ENCODE assay signal across 8 cellular contexts in genomic region chr5:181223041-181223728, GRCh38. TPM values are rescaled to one million over a fixed set of nuclear protein-coding genes. Genes with fewer than 3 reads are reported as not detected.
DNase-seq lines count a peak whose midpoint lies in the region; ATAC-seq and TF ChIP-seq lines count a peak whose summit lies in the region.

Gene TRIM41, plus strand, starts transcription at chr5:181223281. Its CDS starts 719 bp downstream, at chr5:181224000.

- H2BK12ac ChIP-seq in mesenchymal stem cell (ENCODE audit: low read length in 2 of 2): peak within 1 kb of the TSS; percentile 55 to 79

- H3K4me2 ChIP-seq in mesenchymal stem cell (ENCODE audit: low read length, poor library complexity, severe bottlenecking): peak within 1 kb of the TSS; percentile 87

- peaks cover 18% of the 10 kb centered on the region for H3K36me3 Mint-ChIP-seq in activated CD4-positive, alpha-beta T cell treated with anti-CD3 and anti-CD28 coated beads, Interleukin-2, amount 10 ng/mL, durations not matched to agents 24 days and 14 days (ENCODE audit: low read depth)

- no peaks in the 10 kb centered on the region for H3K27me3 ChIP-seq in AG04450 (ENCODE audit: control insufficient read depth, insufficient read depth, low read length)
- no peaks in the 10 kb centered on the region for H3K27me3 ChIP-seq in ectodermal cell (ENCODE audit: control insufficient read depth, insufficient read depth, low read length, poor library complexity, severe bottlenecking)
- no peaks in the 10 kb centered on the region for H3K27me3 ChIP-seq in mesenchymal stem cell (ENCODE audit: control insufficient read depth in 1 of 2, insufficient read depth in 1 of 2, low read length in 2 of 2)

- H3K4me3 ChIP-seq in AG04450 (ENCODE audit: low read depth, low read length): peak within 1 kb of the TSS; percentile 94
- peak within 1 kb of the TSS; percentile 82 for H3K4me3 ChIP-seq in ectodermal cell (ENCODE audit: insufficient read depth, low read depth, low read length)
- peak within 1 kb of the TSS; percentile 83 to 98 for H3K4me3 ChIP-seq in mesenchymal stem cell (ENCODE audit: insufficient read depth in 1 of 2, low read depth in 1 of 2, low read length in 2 of 2)

- peak within 1 kb of the TSS; percentile 98 for H3K4me3 Mint-ChIP-seq in activated CD4-positive, alpha-beta T cell treated with anti-CD3 and anti-CD28 coated beads, Interleukin-2, amount 10 ng/mL, durations not matched to agents 24 days and 14 days

- H3K36me3 ChIP-seq in ectodermal cell (ENCODE audit: control insufficient read depth, insufficient read depth, low read length): peaks cover 3% of the 10 kb centered on the region
- H3K36me3 ChIP-seq in mesenchymal stem cell (ENCODE audit: control insufficient read depth in 1 of 2, insufficient read depth in 2 of 2, low read depth in 1 of 2, low read length in 2 of 2): peaks cover 6 to 23% of the 10 kb centered on the region in 2 experiments

- peak within 1 kb of the TSS in 1 of 2 experiments; percentile 91 for H3K14ac ChIP-seq in mesenchymal stem cell (ENCODE audit: low read length in 2 of 2)

- H3K27ac Mint-ChIP-seq in activated CD4-positive, alpha-beta T cell treated with anti-CD3 and anti-CD28 coated beads, Interleukin-2, amount 10 ng/mL, durations not matched to agents 24 days and 14 days: peak within 1 kb of the TSS; percentile 99

- H3K27me3 Mint-ChIP-seq in activated CD4-positive, alpha-beta T cell treated with anti-CD3 and anti-CD28 coated beads, Interleukin-2, amount 10 ng/mL, durations not matched to agents 24 days and 14 days: peaks cover 5% of the 10 kb centered on the region

- CTCF ChIA-PET in AG04450 (lab: Charles Lee): no interaction called here

- TF ChIP-seq CTCF in AG04450 (IDR thresholded peaks at IDR 0.05; ENCODE audit: low read depth, low read length): no peak; the same call in 1 of the 2 replicates

- no peak within 1 kb of the TSS for H2AK5ac ChIP-seq in mesenchymal stem cell (ENCODE audit: low read length, severe bottlenecking)

- POLR2A ChIA-PET in AG04450 (lab: Yijun Ruan, JAX): interaction anchor here (0.6 to 3.1 kb wide), 15 partner anchors 9 to 362 kb away, joined by 3 to 25 read pairs (median 4); partner anchors contain the start of gene RACK1

- peak within 1 kb of the TSS; percentile 97 to 99 for H3K18ac ChIP-seq in mesenchymal stem cell (ENCODE audit: low read depth in 1 of 2, low read length in 2 of 2)

- peak within 1 kb of the TSS in 1 of 2 experiments; percentile 70 for H3K23ac ChIP-seq in mesenchymal stem cell (ENCODE audit: low read length in 2 of 2)

- peak within 1 kb of the TSS; percentile 89 for H2BK120ac ChIP-seq in mesenchymal stem cell (ENCODE audit: low read depth, low read length)

- H3K79me1 ChIP-seq in mesenchymal stem cell (replicated peaks; ENCODE audit: low read length, poor library complexity, severe bottlenecking): peaks cover 7% of the 10 kb centered on the region

- peaks cover 5% of the 10 kb centered on the region for H3K9me3 Mint-ChIP-seq in activated CD4-positive, alpha-beta T cell treated with anti-CD3 and anti-CD28 coated beads, Interleukin-2, amount 10 ng/mL, durations not matched to agents 24 days and 14 days

- H3K27ac ChIP-seq in AG04450 (ENCODE audit: low read depth, low read length): peak within 1 kb of the TSS; percentile 96
- H3K27ac ChIP-seq in ectodermal cell (ENCODE audit: insufficient read depth, low read depth, low read length, poor library complexity, severe bottlenecking): peak within 1 kb of the TSS; percentile 79
- peak within 1 kb of the TSS; percentile 99 for H3K27ac ChIP-seq in mesenchymal stem cell (ENCODE audit: low read length, poor library complexity, severe bottlenecking)

- peak within 1 kb of the TSS; percentile 96 for H4K8ac ChIP-seq in mesenchymal stem cell (ENCODE audit: low read length)

- 0% methylated on average over 59 of the region's 59 CpGs for whole genome bisulfite sequencing in ectodermal cell, 2 experiments
- WGBS in mesenchymal stem cell: under 1% methylated on average over 50 of the region's 59 CpGs

- peak within 1 kb of the TSS; percentile 63 for H2BK5ac ChIP-seq in mesenchymal stem cell (ENCODE audit: low read depth, low read length, poor library complexity, severe bottlenecking)

- H4K91ac ChIP-seq in mesenchymal stem cell (ENCODE audit: low read length): peak within 1 kb of the TSS; percentile 95

- peak; percentile 98 for DNase-seq in AG04450 (ENCODE audit: low read depth, low spot score)
- DNase-seq in activated CD4-positive, alpha-beta T cell treated with anti-CD3 and anti-CD28 coated beads, Interleukin-2, amount 10 ng/mL, durations not matched to agents 24 days and 14 days: peak; percentile 99
- DNase-seq in mesenchymal stem cell: peak; percentile 99
- DNase-seq in stimulated activated CD8-positive, alpha-beta memory T cell treated with anti-CD3 and anti-CD28 coated beads, Interleukin-15, amount 100 ng/mL, for 24 hours (ENCODE audit: low read depth): peak; percentile 91
- no peak for DNase-seq in COR-L47 (lab: John Stamatoyannopoulos, UW)

- H3K9me3 ChIP-seq in AG04450 (ENCODE audit: control insufficient read depth, insufficient read depth, low read length) (no peaks in the 10 kb centered on the region; the same call in 1 of the 2 replicates), ectodermal cell (ENCODE audit: control insufficient read depth, low read length) (no peaks in the 10 kb centered on the region), mesenchymal stem cell (ENCODE audit: control insufficient read depth, low read length) (no peaks in the 10 kb centered on the region)

- H2BK15ac ChIP-seq in mesenchymal stem cell (ENCODE audit: low read depth, poor library complexity, severe bottlenecking): no peak within 1 kb of the TSS

- H3K4me1 ChIP-seq in ectodermal cell (ENCODE audit: control insufficient read depth, insufficient read depth, low read length) (peaks cover 4% of the 10 kb centered on the region), mesenchymal stem cell (ENCODE audit: control insufficient read depth, insufficient read depth, low read depth, low read length) (peaks cover 10% of the 10 kb centered on the region)

- intact Hi-C loops in activated CD4-positive, alpha-beta T cell treated with anti-CD3 and anti-CD28 coated beads, Interleukin-2, amount 10 ng/mL, durations not matched to agents 24 days and 14 days (cut with micrococcal nuclease): loop anchor here (1.0 to 2.0 kb wide), 5 partner anchors 20 to 420 kb away; partner anchors contain the start of genes MGAT1, RACK1 and TRIM52

- peak within 1 kb of the TSS; percentile 39 for H2AFZ ChIP-seq in mesenchymal stem cell (ENCODE audit: low read depth, low read length)

- H3K4ac ChIP-seq in mesenchymal stem cell (ENCODE audit: low read depth in 1 of 2, low read length in 2 of 2): peak within 1 kb of the TSS; percentile 96 to 97

- peak; percentile 80 for ATAC-seq in GM19324 (IDR thresholded peaks at IDR 0.05; ENCODE audit: low FRiP score, unreplicated experiment)
- ATAC-seq in HG03520 (IDR thresholded peaks at IDR 0.05; ENCODE audit: unreplicated experiment): peak; percentile 49

- peak within 1 kb of the TSS; percentile 97 for H3K9ac ChIP-seq in mesenchymal stem cell (ENCODE audit: low read length)

- peaks cover 53% of the 10 kb centered on the region for H3K4me1 Mint-ChIP-seq in activated CD4-positive, alpha-beta T cell treated with anti-CD3 and anti-CD28 coated beads, Interleukin-2, amount 10 ng/mL, durations not matched to agents 24 days and 14 days

RNA-seq across cellular contexts. Expression of gene TRIM41, which starts in this region (rescaled TPM):
- 11.5 and 12.3 TPM in 2 replicates for polyA plus RNA-seq in AG04450 (2011; rRNA removed)
- 10.3 and 10.5 TPM in 2 replicates for polyA minus RNA-seq in AG04450 (2011; rRNA and poly(A)+ RNA removed)
- 31.6 and 35.2 TPM in 2 replicates for total RNA-seq in activated CD4-positive, alpha-beta T cell treated with anti-CD3 and anti-CD28 coated beads, Interleukin-2, amount 10 ng/mL, durations not matched to agents 24 days and 14 days
- polyA plus RNA-seq in ectodermal cell (2013, experiment 1 of 4): 34.7 TPM
- polyA plus RNA-seq in ectodermal cell (2013, experiment 2 of 4): 33.6 TPM
- polyA plus RNA-seq in ectodermal cell (2013, experiment 3 of 4): 24.6 TPM
- polyA plus RNA-seq in ectodermal cell (2013, experiment 4 of 4): 32.7 TPM
- 19.1 TPM for polyA plus RNA-seq in mesenchymal stem cell (2013, experiment 1 of 2)
- 19.0 TPM for polyA plus RNA-seq in mesenchymal stem cell (2013, experiment 2 of 2)
